Comparison of ENCODE assay signal across 27 cellular contexts in the genomic region with DNA sequence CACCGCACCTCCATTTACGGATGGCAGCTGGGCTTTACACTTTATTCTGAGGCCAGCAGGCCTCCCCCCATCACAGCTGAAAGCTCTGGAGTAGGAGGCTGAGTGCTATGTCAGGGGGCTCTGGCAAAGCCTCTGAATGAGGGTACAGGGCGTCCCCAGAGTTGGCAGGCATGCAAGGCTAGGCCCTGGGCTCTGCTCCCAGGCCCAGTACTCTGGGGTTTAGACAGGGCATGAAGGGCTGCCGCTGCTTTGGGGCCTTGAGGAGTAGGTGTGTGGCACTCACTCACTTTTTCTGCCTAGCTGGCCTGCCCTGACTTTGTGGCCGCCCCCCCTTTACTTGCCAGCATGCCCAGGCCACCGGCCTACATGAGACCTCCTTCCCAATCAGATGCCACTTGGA.
A peak's percentile ranks its signal among the peaks of the same experiment; 100 is the strongest.
DNase-seq lines count a peak whose midpoint lies in the region; ATAC-seq and TF ChIP-seq lines count a peak whose summit lies in the region.
"Had no signal": no experiment of that assay in that cellular context is flagged by ENCODE, and none has a peak within 500 bp of the region (broad histone marks: within the 10 kb centered on the region; RNA-seq: fewer than 3 reads in every experiment).

No MANE protein-coding gene starts in this region.

- no peak overlapping the region for H3K9ac ChIP-seq in BLaER1

- H3K4me3 ChIP-seq in BLaER1 (no peak overlapping the region), lung (no peak overlapping the region), ovary (no peak overlapping the region)
- H3K4me3 ChIP-seq: ascending aorta, colonic mucosa, mucosa of descending colon, pancreas, SJSA1 had no signal

- H3K27ac ChIP-seq in BLaER1: no peak overlapping the region
- H3K27ac ChIP-seq in lung (ENCODE audit: low read depth in 1 of 2, low read length in 1 of 2): peak overlapping the region; percentile 42 to 56
- no peak overlapping the region for H3K27ac ChIP-seq in ovary
- H3K27ac ChIP-seq: ascending aorta, colonic mucosa, pancreas, SJSA1, WERI-Rb-1 had no signal

- peak in 35 of 42 donors; percentile 6 to 73 (median 47) for DNase-seq in head of caudate nucleus
- no peak for DNase-seq in lung (ENCODE audit: low spot score)
- DNase-seq in sciatic nerve (ENCODE audit: low spot score): no peak
- DNase-seq in NOMO-1 treated with dmso at 0.1 percent for 144 hours (lab: John Stamatoyannopoulos, UW; ENCODE audit: unreplicated experiment): no peak
- no peak for DNase-seq in ovary
- DNase-seq: activated CD4-positive, alpha-beta T cell treated with anti-CD3 and anti-CD28 coated beads for 4 hours; activated CD8-positive, alpha-beta T cell treated with anti-CD3 and anti-CD28 coated beads, Interleukin-2, amount 10 ng/mL, durations not matched to agents 7 days and 5 days; CD8-positive, alpha-beta memory T cell; colonic mucosa; effector CD4-positive, alpha-beta T cell; islet precursor cell; KBM-7; mucosa of descending colon; NCI-H1105; NCI-H187; NCI-H2171; pancreas; stimulated activated CD4-positive, alpha-beta T cell treated with anti-CD3 and anti-CD28 coated beads, Interleukin-15, amount 100 ng/mL, for 24 hours; stimulated activated CD4-positive, alpha-beta T cell treated with anti-CD3 and anti-CD28 coated beads, Interleukin-4, amount 100 ng/mL, for 4 hours; WERI-Rb-1 had no signal

- H3K36me3 ChIP-seq in BLaER1: no peaks in the 10 kb centered on the region
- H3K36me3 ChIP-seq in lung (ENCODE audit: control insufficient read depth in 2 of 2, insufficient read depth in 2 of 2, low read length in 2 of 2): peaks cover 7 to 39% of the 10 kb centered on the region in 2 donors
- no peaks in the 10 kb centered on the region for H3K36me3 ChIP-seq in ovary

- H3K9me3 ChIP-seq in BLaER1 (no peaks in the 10 kb centered on the region), lung (ENCODE audit: control insufficient read depth in 2 of 2, insufficient read depth in 1 of 2, low read length in 1 of 2) (no peaks in the 10 kb centered on the region), ovary (no peaks in the 10 kb centered on the region)
- H3K9me3 ChIP-seq: ascending aorta, colonic mucosa, mucosa of descending colon, pancreas, SJSA1 had no signal

- H3K4me2 ChIP-seq in BLaER1: peak overlapping the region; percentile 19; the same call in 1 of the 2 replicates

- no peak for ATAC-seq in lung (ENCODE audit: insufficient read depth, low FRiP score)
- peak; percentile 32 for ATAC-seq in sciatic nerve
- no peak for ATAC-seq in GM19324 (IDR thresholded peaks at IDR 0.05; ENCODE audit: low FRiP score, unreplicated experiment)
- ATAC-seq in HG02763 (IDR thresholded peaks at IDR 0.05; ENCODE audit: unreplicated experiment): no peak
- ATAC-seq: activated CD8-positive, alpha-beta T cell treated with anti-CD3 and anti-CD28 coated beads, Interleukin-2, amount 10 ng/mL, durations not matched to agents 7 days and 5 days; activated naive CD4-positive, alpha-beta T cell treated with anti-CD3 and anti-CD28 coated beads, Interleukin-2, amount 50 U/mL, for 72 hours; activated T-helper 17 cell treated with anti-CD3 and anti-CD28 coated beads, Interleukin-2, amount 50 U/mL, for 72 hours; mucosa of descending colon; pancreas had no signal

- TF ChIP-seq POLR2A in ovary (IDR thresholded peaks at IDR 0.05): no peak

- peaks cover 13% of the 10 kb centered on the region; the same call in 1 of the 2 replicates for H3K4me1 ChIP-seq in BLaER1
- peaks cover 2 to 9% of the 10 kb centered on the region in 2 donors for H3K4me1 ChIP-seq in lung (ENCODE audit: control insufficient read depth in 2 of 2, insufficient read depth in 2 of 2, low read length in 2 of 2)
- no peaks in the 10 kb centered on the region for H3K4me1 ChIP-seq in ovary (ENCODE audit: insufficient read depth)
- H3K4me1 ChIP-seq: colonic mucosa, pancreas had no signal

- TF ChIP-seq CTCF in lung (IDR thresholded peaks at IDR 0.05; ENCODE audit: control extremely low read depth, extremely low read depth): no peak
- TF ChIP-seq CTCF in ovary (IDR thresholded peaks at IDR 0.05): no peak

- intact Hi-C loops in head of caudate nucleus (cut with DNase I): no loop called here
- intact Hi-C loops in sciatic nerve (cut with DNase I): no loop called here
- intact Hi-C loops in ovary (cut with DNase I): no loop called here

- no peaks in the 10 kb centered on the region for H4K20me1 ChIP-seq in BLaER1

- no peak for TF ChIP-seq EP300 in ovary (IDR thresholded peaks at IDR 0.05)

- no peaks in the 10 kb centered on the region for H3K27me3 ChIP-seq in BLaER1
- no peaks in the 10 kb centered on the region for H3K27me3 ChIP-seq in lung (ENCODE audit: control insufficient read depth, insufficient read depth)
- no peaks in the 10 kb centered on the region for H3K27me3 ChIP-seq in ovary
- H3K27me3 ChIP-seq: ascending aorta, colonic mucosa, pancreas, SJSA1 had no signal

- WGBS in lung, 2 donors: 95 to 96% methylated on average over 6 of the region's 6 CpGs
- WGBS in ovary, 3 donors: 86 to 91% (median 89%) methylated on average over 6 of the region's 6 CpGs

Comparison
In these comparisons a context has a peak if more than half of its experiments do, and no peak if none do; other contexts are left out.
1. H3K27ac ChIP-seq: peak in lung (2 of 2); none in BLaER1 (single experiment) and ovary (0 of 2).
2. DNase-seq: peak in head of caudate nucleus (35 of 42); none in lung (single experiment), sciatic nerve (single experiment), NOMO-1 treated with dmso at 0.1 percent for 144 hours (single experiment) and ovary (0 of 5).